Comparison of ENCODE assay signal across 8 cellular contexts in the genomic region with DNA sequence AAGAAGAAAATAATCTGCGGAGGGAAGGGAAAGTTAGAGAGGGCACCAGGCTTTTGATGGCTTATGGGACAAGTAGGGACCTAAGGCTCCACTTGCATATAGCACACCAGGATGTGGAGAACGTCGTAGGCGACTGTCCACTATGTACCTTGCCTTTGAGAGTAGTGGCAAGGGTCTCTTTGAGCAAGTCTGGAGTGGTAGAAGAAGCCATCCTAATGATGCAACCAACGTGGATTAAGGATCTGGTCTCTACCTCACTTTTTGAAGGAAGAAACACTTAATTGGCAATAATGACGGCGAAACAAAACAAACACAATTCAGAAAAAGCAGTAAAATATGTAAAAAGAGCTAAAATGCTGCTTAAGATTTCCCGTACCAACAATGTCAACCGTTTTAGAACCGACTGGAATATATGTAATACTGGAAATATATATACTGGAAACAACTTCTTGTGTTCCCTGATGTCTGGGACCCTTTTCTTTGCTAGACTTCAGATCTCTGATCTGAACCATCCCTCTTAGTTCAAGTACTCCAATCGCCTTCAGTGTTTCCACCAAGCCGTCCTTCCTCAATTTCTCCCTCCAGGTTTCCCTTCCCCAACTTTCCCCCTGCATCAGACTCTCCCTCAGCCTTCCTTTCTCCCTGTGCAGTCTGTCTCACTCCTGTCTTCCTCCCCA. TPM values are rescaled to one million over a fixed set of nuclear protein-coding genes. Genes with fewer than 3 reads are reported as not detected.
A peak's percentile ranks its signal among the peaks of the same experiment; 100 is the strongest.
DNase-seq lines count a peak whose midpoint lies in the region; ATAC-seq and TF ChIP-seq lines count a peak whose summit lies in the region.

No MANE protein-coding gene starts in this region.

- peaks cover 29% of the 10 kb centered on the region for H3K4me1 Mint-ChIP-seq in activated T-cell treated with anti-CD3 and anti-CD28 coated beads, Interleukin-2, amount 50 U/mL, for 4 hours (ENCODE audit: low read depth)

- H3K9me3 ChIP-seq in left lung (no peaks in the 10 kb centered on the region), tibial artery (no peaks in the 10 kb centered on the region)

- H3K36me3 ChIP-seq in left lung (peaks cover 0 to 4% of the 10 kb centered on the region in 2 donors), tibial artery (no peaks in the 10 kb centered on the region)

- H3K27ac ChIP-seq in angular gyrus (ENCODE audit: low read depth, low read length) (peak overlapping the region; percentile 78), left lung (peak overlapping the region; percentile 98 to 99), tibial artery (peak overlapping the region; percentile 98 to 99)

- DNase-seq in activated T-cell treated with anti-CD3 and anti-CD28 coated beads, Interleukin-2, amount 50 U/mL, for 4 hours = no peak
- DNase-seq in activated T-cell treated with anti-CD3 and anti-CD28 coated beads for 4 hours = no peak
- DNase-seq in left lung = no peak
- no peak for DNase-seq in tibial artery
- DNase-seq in HCEC 1CT = no peak
- no peak for DNase-seq in SHP77 (lab: John Stamatoyannopoulos, UW)

- H3K27me3 Mint-ChIP-seq in activated T-cell treated with anti-CD3 and anti-CD28 coated beads, Interleukin-2, amount 50 U/mL, for 4 hours (ENCODE audit: low read depth) = no peaks in the 10 kb centered on the region

- peak overlapping the region; percentile 84 for H3K4me3 Mint-ChIP-seq in activated T-cell treated with anti-CD3 and anti-CD28 coated beads, Interleukin-2, amount 50 U/mL, for 4 hours

- peaks cover 8% of the 10 kb centered on the region for H3K36me3 Mint-ChIP-seq in activated T-cell treated with anti-CD3 and anti-CD28 coated beads, Interleukin-2, amount 50 U/mL, for 4 hours (ENCODE audit: insufficient read depth)

- no peaks in the 10 kb centered on the region for H3K27me3 ChIP-seq in left lung
- no peaks in the 10 kb centered on the region for H3K27me3 ChIP-seq in tibial artery

- H3K4me1 ChIP-seq in left lung (peaks cover 18 to 39% of the 10 kb centered on the region in 2 donors), tibial artery (peaks cover 0 to 34% (median 21%) of the 10 kb centered on the region in 4 donors)

- no peak for ATAC-seq in activated T-cell treated with anti-CD3 and anti-CD28 coated beads, Interleukin-2, amount 50 U/mL, for 4 hours
- ATAC-seq in left lung = no peak
- no peak for ATAC-seq in HG02885 (IDR thresholded peaks at IDR 0.05; ENCODE audit: poor library complexity, unreplicated experiment)

- intact Hi-C loops in left lung (cut with DNase I) (no loop called here), tibial artery (cut with DNase I; ENCODE audit: low total_unique reads) (no loop called here)

- TF ChIP-seq CTCF in left lung (IDR thresholded peaks at IDR 0.05) (no peak), tibial artery (IDR thresholded peaks at IDR 0.05) (no peak)

- no peaks in the 10 kb centered on the region for H3K9me3 Mint-ChIP-seq in activated T-cell treated with anti-CD3 and anti-CD28 coated beads, Interleukin-2, amount 50 U/mL, for 4 hours

- H3K4me3 ChIP-seq in left lung (peak overlapping the region; percentile 93), tibial artery (peak overlapping the region; percentile 86 to 99)

RNA-seq across cellular contexts. Expression of a gene that starts 0.8 kb away (rescaled TPM):
- total RNA-seq in activated T-cell treated with anti-CD3 and anti-CD28 coated beads, Interleukin-2, amount 50 U/mL, for 4 hours = 100 to 1,000 TPM; 186 to 191 (median 187) TPM
- 10 to 100 TPM; 87.2 to 95.7 TPM for total RNA-seq in left lung

RNA-seq across cellular contexts. Expression of a gene that starts 59.9 kb away (rescaled TPM):
- total RNA-seq in activated T-cell treated with anti-CD3 and anti-CD28 coated beads, Interleukin-2, amount 50 U/mL, for 4 hours = 10 to 100 TPM; 26.9 to 30.4 (median 27.8) TPM
- 10 to 100 TPM; 16.5 to 22.6 TPM for total RNA-seq in left lung
